In genomic region chr7:66591801-66592596, GRCh38 we compare ENCODE assay signal across 1 cellular context.
TF ChIP-seq lines count a peak whose summit lies in the region.

No MANE protein-coding gene starts in this region.

TF ChIP-seq in HepG2, 621 proteins besides CTCF, POLR2A, EP300 and RAD21 (continued from another document and continues in another):
- TF ChIP-seq ZNF609 (CRISPR knock-in tag; IDR thresholded peaks at IDR 0.05; ENCODE audit: borderline replicate concordance) (peak; percentile 59; the same call in 1 of the 2 replicates), MAX (IDR thresholded peaks at IDR 0.05) (peak; percentile 96), ZNF318 (CRISPR knock-in tag; IDR thresholded peaks at IDR 0.05) (0 out of 2 replicates have a peak, but pooled peaks have one; percentile 85), TAF15 (IDR thresholded peaks at IDR 0.05; ENCODE audit: low read depth, low read length, poor library complexity, severe bottlenecking) (no peak), ZNF260 (CRISPR knock-in tag; IDR thresholded peaks at IDR 0.05; ENCODE audit: borderline replicate concordance, low read depth) (no peak), ZNF597 (CRISPR knock-in tag; IDR thresholded peaks at IDR 0.05) (no peak), PRDM15 (CRISPR knock-in tag; IDR thresholded peaks at IDR 0.05) (0 out of 2 replicates have a peak, but pooled peaks have one; percentile 30), ARID2 (CRISPR knock-in tag; IDR thresholded peaks at IDR 0.05; ENCODE audit: borderline replicate concordance) (no peak), SETDB1 (CRISPR knock-in tag; IDR thresholded peaks at IDR 0.05; ENCODE audit: borderline replicate concordance) (no peak), ATF1 (CRISPR knock-in tag; IDR thresholded peaks at IDR 0.05) (peak; percentile 80), ZFP37 (CRISPR knock-in tag; IDR thresholded peaks at IDR 0.05; ENCODE audit: borderline replicate concordance) (0 out of 2 replicates have a peak, but pooled peaks have one; percentile 26), GMEB2 (CRISPR knock-in tag; IDR thresholded peaks at IDR 0.05; ENCODE audit: low read depth) (peak; percentile 99), PREB (CRISPR knock-in tag; IDR thresholded peaks at IDR 0.05) (no peak), ZHX2 (IDR thresholded peaks at IDR 0.05; ENCODE audit: low read depth) (peak; percentile 80), ZHX2 (CRISPR knock-in tag; IDR thresholded peaks at IDR 0.05; ENCODE audit: borderline replicate concordance) (no peak)
